Comparison of ENCODE assay signal across 11 cellular contexts in genomic region chr16:14072360-14072759, GRCh38. TPM values are rescaled to one million over a fixed set of nuclear protein-coding genes. Genes with fewer than 3 reads are reported as not detected.
DNase-seq lines count a peak whose midpoint lies in the region; ATAC-seq, FAIRE-seq and TF ChIP-seq lines count a peak whose summit lies in the region.
"Had no signal": no experiment of that assay in that cellular context is flagged by ENCODE, and none has a peak within 500 bp of the region (broad histone marks: within the 10 kb centered on the region; RNA-seq: fewer than 3 reads in every experiment).

No MANE protein-coding gene starts in this region.

- H3K9me3 Mint-ChIP-seq in memory B cell (no peaks in the 10 kb centered on the region), type B pancreatic cell (no peaks in the 10 kb centered on the region)

- peak overlapping the region; percentile 93 for H3K4me2 ChIP-seq in K562 (ENCODE audit: insufficient read depth, low read length)

- in situ Hi-C loops in K562 (cut with MboI): no loop called here

- FAIRE-seq in K562 (lab: Jason Lieb, UNC): no peak
- FAIRE-seq: islet of Langerhans had no signal

- TF ChIP-seq CTCF in cardiac muscle cell (IDR thresholded peaks at IDR 0.05; ENCODE audit: low read depth, low read length) (no peak), K562 (IDR thresholded peaks at IDR 0.05 in 2 of 3, conservative IDR thresholded peaks at IDR 0.05 in 1 of 3; ENCODE audit: insufficient read depth in 2 of 3, low read depth in 1 of 3, low read length in 3 of 3) (no peak), type B pancreatic cell (conservative IDR thresholded peaks at IDR 0.05) (no peak)

- H3K27ac Mint-ChIP-seq in memory B cell (peak overlapping the region; percentile 75), type B pancreatic cell (peak overlapping the region; percentile 89)

- CTCF ChIA-PET in K562 (lab: Yijun Ruan, JAX; ENCODE audit: low intra/inter-chr PET ratio): no interaction called here

- ATAC-seq in Right ventricle myocardium inferior: no peak
- ATAC-seq in K562: no peak
- ATAC-seq in memory B cell (ENCODE audit: low read depth): no peak

- H3K4me1 ChIP-seq in cardiac muscle cell (ENCODE audit: low read depth) (peaks cover 7% of the 10 kb centered on the region), K562 (replicated peaks in 1 of 2; ENCODE audit: control insufficient read depth in 2 of 2, insufficient read depth in 2 of 2, low read length in 2 of 2) (peaks cover 7 to 12% of the 10 kb centered on the region in 2 experiments; a peak in 4 of 5 replicates)

- BruUV-seq in K562 (replicated peaks; lab: Mats Ljungman, UMichigan): no TSS peak

- H3K4me3 ChIP-seq in cardiac muscle cell (peak overlapping the region; percentile 96), K562 (no peak overlapping the region)

- peaks cover 29% of the 10 kb centered on the region for H3K79me2 ChIP-seq in K562 (ENCODE audit: control insufficient read depth, insufficient read depth, low read length)

- H3K9me3 ChIP-seq in cardiac muscle cell (ENCODE audit: low read depth) (no peaks in the 10 kb centered on the region), K562 (replicated peaks; ENCODE audit: control insufficient read depth, insufficient read depth, low read depth, low read length) (no peaks in the 10 kb centered on the region)

- H3K36me3 ChIP-seq in cardiac muscle cell (no peaks in the 10 kb centered on the region), K562 (ENCODE audit: control insufficient read depth, insufficient read depth, low read length) (no peaks in the 10 kb centered on the region)

- H3K9ac ChIP-seq in K562 (ENCODE audit: insufficient read depth in 1 of 2, low read depth in 2 of 2, low read length in 2 of 2): no peak overlapping the region

- peaks cover 10% of the 10 kb centered on the region for H3K4me1 Mint-ChIP-seq in memory B cell
- peaks cover 32% of the 10 kb centered on the region for H3K4me1 Mint-ChIP-seq in type B pancreatic cell (ENCODE audit: unreplicated experiment)

- no peak for TF ChIP-seq POLR2A in K562 (conservative IDR thresholded peaks at IDR 0.05)

- H2AFZ ChIP-seq in K562 (ENCODE audit: low read depth, low read length): no peak overlapping the region

- H3K27me3 Mint-ChIP-seq in memory B cell (peaks cover 4% of the 10 kb centered on the region), type B pancreatic cell (no peaks in the 10 kb centered on the region)

- 92% methylated on average over 6 of the region's 6 CpGs for WGBS in K562 (ENCODE audit: insufficient coverage, low coverage, missing lambda C conversion rate)

- POLR2A ChIA-PET in K562 (lab: Yijun Ruan, JAX): interaction anchor here (0.7 to 1.2 kb wide), 2 partner anchors 11 to 30 kb away, joined by 3 to 4 read pairs; no protein-coding TSS in a partner anchor

- DNase-seq in cardiac muscle cell (ENCODE audit: low read depth in 1 of 2, low spot score in 1 of 2) (no peak), Right ventricle myocardium inferior (ENCODE audit: missing footprints) (no peak), K562 (ENCODE audit: extremely low read depth in 1 of 4, low spot score in 3 of 4) (no peak), memory B cell (ENCODE audit: low spot score in 2 of 2) (no peak), type B pancreatic cell (ENCODE audit: extremely low spot score, unreplicated experiment) (no peak), midbrain (lab: John Stamatoyannopoulos, UW) (no peak), NCI-H2196 treated with DMSO at 0.1 percent for 48 hours (lab: John Stamatoyannopoulos, UW; ENCODE audit: unreplicated experiment) (no peak), anterior cingulate cortex (lab: John Stamatoyannopoulos, UW) (no peak)
- DNase-seq: DMS153, NCI-H187 had no signal

- H3K36me3 Mint-ChIP-seq in memory B cell (no peaks in the 10 kb centered on the region), type B pancreatic cell (peaks cover 8% of the 10 kb centered on the region)

- no peak for TF ChIP-seq RAD21 in K562 (CRISPR knock-in tag; conservative IDR thresholded peaks at IDR 0.05 in 1 of 2, IDR thresholded peaks at IDR 0.05 in 1 of 2)

- H3K4me3 Mint-ChIP-seq in memory B cell: peak overlapping the region; percentile 81
- peak overlapping the region; percentile 95 for H3K4me3 Mint-ChIP-seq in type B pancreatic cell

- intact Hi-C loops in Right ventricle myocardium inferior (cut with DNase I): loop anchor here (5.0 to 10.0 kb wide), 3 partner anchors 75 to 452 kb away; no protein-coding TSS in a partner anchor
- intact Hi-C loops in K562 (cut with micrococcal nuclease): loop anchor here (10.0 kb wide), 1 partner anchor 112 kb away; no protein-coding TSS in a partner anchor

- H3K27ac ChIP-seq in cardiac muscle cell (no peak overlapping the region), K562 (ENCODE audit: extremely low read depth, low read depth, low read length) (no peak overlapping the region)

- TF ChIP-seq EP300 in K562 (IDR thresholded peaks at IDR 0.05; ENCODE audit: low read length): no peak

- H3K27me3 ChIP-seq in cardiac muscle cell (no peaks in the 10 kb centered on the region), K562 (ENCODE audit: control insufficient read depth in 2 of 2, insufficient read depth in 2 of 2, low read length in 2 of 2) (no peaks in the 10 kb centered on the region)

- H3K9me1 ChIP-seq in K562 (ENCODE audit: control insufficient read depth, insufficient read depth, low read length): no peaks in the 10 kb centered on the region

- H4K20me1 ChIP-seq in K562 (replicated peaks; ENCODE audit: control insufficient read depth, insufficient read depth, low read length): no peaks in the 10 kb centered on the region

TF ChIP-seq in K562, 482 proteins besides CTCF, POLR2A, EP300 and RAD21:
- TF ChIP-seq KDM1A (IDR thresholded peaks at IDR 0.05) (peak; percentile 30 to 55; a peak in 2 of 4 replicates), TAF7 (tag; IDR thresholded peaks at IDR 0.05) (no peak), SETDB1 (IDR thresholded peaks at IDR 0.05; ENCODE audit: low read length) (no peak), DMBX1 (CRISPR knock-in tag; IDR thresholded peaks at IDR 0.05; ENCODE audit: borderline replicate concordance) (no peak), BCOR (IDR thresholded peaks at IDR 0.05) (peak; percentile 58), PHF20 (IDR thresholded peaks at IDR 0.05; ENCODE audit: partially characterized antibody) (peak; percentile 41), RBM25 (IDR thresholded peaks at IDR 0.05; ENCODE audit: low read depth, low read length, severe bottlenecking) (peak; percentile 28), GABPB2 (CRISPR knock-in tag; conservative IDR thresholded peaks at IDR 0.05) (no peak), HMG20A (CRISPR knock-in tag; conservative IDR thresholded peaks at IDR 0.05) (no peak), ZNF740 (CRISPR knock-in tag; IDR thresholded peaks at IDR 0.05) (no peak), ZNF740 (tag; IDR thresholded peaks at IDR 0.05) (no peak)

RNA-seq across cellular contexts. Expression of gene MRTFB, which starts 1.2 kb away (rescaled TPM):
- 14.2 and 27.9 TPM in 2 replicates for total RNA-seq in cardiac muscle cell
- 9.4 and 17.8 TPM in 2 replicates for polyA plus RNA-seq in cardiac muscle cell
- total RNA-seq in Right ventricle myocardium inferior: 23.8 TPM
- total RNA-seq in K562 (2011; cell fraction: chromatin; rRNA removed; ENCODE audit: low replicate concordance): 24.0 and 65.8 TPM in 2 replicates
- 12.0 and 13.7 TPM in 2 replicates for total RNA-seq in K562 (2011; cell fraction: nucleolus; rRNA removed)
- total RNA-seq in K562 (2011; cell fraction: nucleoplasm; rRNA removed): 31.4 and 57.9 TPM in 2 replicates
- total RNA-seq in K562 (2014; rRNA removed): 6.4 and 6.8 TPM in 2 replicates
- 7.0 and 7.6 TPM in 2 replicates for total RNA-seq in K562 (2014; rRNA removed; fragmentation: Illumina TruSeq; extraction: Trizol)
- 6.7 and 6.8 TPM in 2 replicates for total RNA-seq in K562 (2015; rRNA removed; fragmentation: Illumina TruSeq; extraction: Trizol)
- total RNA-seq in K562 (2021): 10.7 and 12.7 TPM in 2 replicates
- polyA plus RNA-seq in K562 (2011; rRNA removed): 6.6 and 8.1 TPM in 2 replicates
- 5.5 and 6.9 TPM in 2 replicates for polyA plus RNA-seq in K562 (2011; cell fraction: cytosol; rRNA removed)
- 25.2 and 37.8 TPM in 2 replicates for polyA plus RNA-seq in K562 (2011; cell fraction: nucleus; rRNA removed)
- 6.7 and 11.7 TPM in 2 replicates for polyA plus RNA-seq in K562 (2012)
- polyA plus RNA-seq in K562 (2014; fragmentation: Illumina TruSeq; extraction: Trizol): 10.2 and 10.4 TPM in 2 replicates
- 1 to 10 TPM; 2.2 to 2.3 TPM for polyA plus RNA-seq in K562 (2014; fragmentation: Nextera tagmentation; extraction: Ambion mirVana)
- 5.1 and 7.9 TPM in 2 replicates for polyA plus RNA-seq in K562 (2014; rRNA removed)
- polyA minus RNA-seq in K562 (2011; rRNA and poly(A)+ RNA removed): 13.0 and 16.7 TPM in 2 replicates
- 4.1 and 5.9 TPM in 2 replicates for polyA minus RNA-seq in K562 (2011; cell fraction: cytosol; rRNA and poly(A)+ RNA removed)
- 15.5 and 24.1 TPM in 2 replicates for polyA minus RNA-seq in K562 (2011; cell fraction: nucleus; rRNA and poly(A)+ RNA removed)
- total RNA-seq in type B pancreatic cell (ENCODE audit: low replicate concordance): 43.2 and 61.0 TPM in 2 replicates
